ENCODE assay signal across 1 cellular context in the genomic region with DNA sequence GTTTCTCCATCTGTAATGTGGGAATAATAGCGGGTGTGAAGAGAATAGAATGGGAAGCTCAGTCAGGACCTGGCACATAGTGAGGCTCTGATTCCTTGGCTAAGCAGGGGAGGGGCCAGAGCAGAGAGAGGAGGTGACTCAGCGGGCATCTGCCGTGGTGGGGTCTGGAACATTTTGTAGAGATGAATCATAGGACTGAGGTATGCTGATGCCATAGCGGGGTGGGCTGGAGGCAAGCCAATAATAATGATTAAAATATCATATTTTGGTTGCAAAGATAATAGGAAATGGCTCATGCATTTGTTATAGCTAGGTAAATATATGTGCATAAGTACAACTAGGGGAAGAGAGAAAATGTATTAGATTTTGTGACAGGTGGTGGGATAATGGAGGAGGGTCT.
TF ChIP-seq lines count a peak whose summit lies in the region.

No MANE protein-coding gene starts in this region.

TF ChIP-seq in K562, 482 proteins besides CTCF, POLR2A, EP300 and RAD21:
- TF ChIP-seq ZBTB43 (CRISPR knock-in tag; IDR thresholded peaks at IDR 0.05) (no peak), NFIC (IDR thresholded peaks at IDR 0.05) (peak; percentile 25; the same call in 1 of the 2 replicates), ZKSCAN1 (IDR thresholded peaks at IDR 0.05; ENCODE audit: low read depth, low read length) (peak; percentile 62; the same call in 1 of the 2 replicates), THAP12 (CRISPR knock-in tag; IDR thresholded peaks at IDR 0.05) (no peak), RNF2 (IDR thresholded peaks at IDR 0.05) (no peak), KLF1 (tag; IDR thresholded peaks at IDR 0.05) (no peak), ATF3 (IDR thresholded peaks at IDR 0.05) (peak; percentile 50), ATF3 (CRISPR knock-in tag; conservative IDR thresholded peaks at IDR 0.05) (no peak), MEIS2 (IDR thresholded peaks at IDR 0.05; ENCODE audit: partially characterized antibody) (no peak), LEF1 (IDR thresholded peaks at IDR 0.05) (no peak), RCOR1 (IDR thresholded peaks at IDR 0.05; ENCODE audit: borderline replicate concordance in 1 of 2, low read depth in 2 of 2, low read length in 2 of 2) (no peak), ZNF133 (CRISPR knock-in tag; IDR thresholded peaks at IDR 0.05) (no peak), JUNB (CRISPR knock-in tag; conservative IDR thresholded peaks at IDR 0.05) (no peak), JUN (IDR thresholded peaks at IDR 0.05; ENCODE audit: borderline replicate concordance, low read depth, low read length) (0 out of 2 replicates have a peak, but pooled peaks have one; percentile 45), JUN (CRISPR knock-in tag; IDR thresholded peaks at IDR 0.05; ENCODE audit: borderline replicate concordance) (no peak), DDX20 (tag; IDR thresholded peaks at IDR 0.05; ENCODE audit: low read depth) (no peak)
